ENCODE assay signal across 17 cellular contexts in genomic region chr14:103702497-103703432, GRCh38. TPM values are rescaled to one million over a fixed set of nuclear protein-coding genes. Genes with fewer than 3 reads are reported as not detected.
DNase-seq lines count a peak whose midpoint lies in the region; ATAC-seq and TF ChIP-seq lines count a peak whose summit lies in the region.
"Had no signal": no experiment of that assay in that cellular context is flagged by ENCODE, and none has a peak within 500 bp of the region (broad histone marks: within the 10 kb centered on the region; RNA-seq: fewer than 3 reads in every experiment).

No MANE protein-coding gene starts in this region.

- ATAC-seq in HG02884 (IDR thresholded peaks at IDR 0.05; ENCODE audit: unreplicated experiment) (no peak), GM19351 (IDR thresholded peaks at IDR 0.05; ENCODE audit: unreplicated experiment) (no peak)
- ATAC-seq: foreskin keratinocyte had no signal

- H3K36me3 Mint-ChIP-seq in activated naive CD4-positive, alpha-beta T cell treated with anti-CD3 and anti-CD28 coated beads for 36 hours (ENCODE audit: low read depth) = peaks cover 13% of the 10 kb centered on the region

- DNase-seq in activated naive CD4-positive, alpha-beta T cell treated with anti-CD3 and anti-CD28 coated beads for 36 hours = no peak
- no peak for DNase-seq in activated naive CD4-positive, alpha-beta T cell (lab: John Stamatoyannopoulos, UW)
- DNase-seq in NCI-H446 (lab: John Stamatoyannopoulos, UW) (peak; percentile 80 to 89), spleen (peak; percentile 71), foreskin melanocyte (no peak)
- DNase-seq: activated CD4-positive, alpha-beta T cell treated with anti-CD3 and anti-CD28 coated beads, Interleukin-2, amount 50 U/mL, for 4 hours; foreskin keratinocyte; HCEC 1CT; NCI-H187 treated with DMSO at 0.1 percent for 48 hours; NCI-H748 treated with DMSO at 0.1 percent for 48 hours; RPMI8226; stimulated activated naive CD4-positive, alpha-beta T cell treated with Interleukin-2 at 50 U/mL for 16 hours; T1000 had no signal

- H3K9me3 Mint-ChIP-seq in activated naive CD4-positive, alpha-beta T cell treated with anti-CD3 and anti-CD28 coated beads for 36 hours = no peaks in the 10 kb centered on the region

- H3K27me3 ChIP-seq in spleen (replicated peaks in 1 of 7) = no peaks in the 10 kb centered on the region
- H3K27me3 ChIP-seq: foreskin keratinocyte, neutrophil had no signal

- peaks cover 43 to 100% (median 86%) of the 10 kb centered on the region in 6 donors for H3K4me1 ChIP-seq in spleen
- H3K4me1 ChIP-seq: foreskin keratinocyte had no signal

- H3K4me1 Mint-ChIP-seq in activated naive CD4-positive, alpha-beta T cell treated with anti-CD3 and anti-CD28 coated beads for 36 hours (ENCODE audit: low read depth) = no peaks in the 10 kb centered on the region

- no peaks in the 10 kb centered on the region for H3K9me3 ChIP-seq in spleen
- H3K9me3 ChIP-seq: neutrophil had no signal

- no peak overlapping the region for H3K4me3 Mint-ChIP-seq in activated naive CD4-positive, alpha-beta T cell treated with anti-CD3 and anti-CD28 coated beads for 36 hours

- TF ChIP-seq CTCF in spleen (IDR thresholded peaks at IDR 0.05 in 8 of 11, conservative IDR thresholded peaks at IDR 0.05 in 3 of 11) = no peak

- peaks cover 0 to 100% (median 54%) of the 10 kb centered on the region in 6 donors for H3K36me3 ChIP-seq in spleen

- peak overlapping the region; percentile 65 for H3K27ac Mint-ChIP-seq in activated naive CD4-positive, alpha-beta T cell treated with anti-CD3 and anti-CD28 coated beads for 36 hours

- H3K27me3 Mint-ChIP-seq in activated naive CD4-positive, alpha-beta T cell treated with anti-CD3 and anti-CD28 coated beads for 36 hours (ENCODE audit: low read depth) = no peaks in the 10 kb centered on the region

- peak overlapping the region; percentile 47 for H3K27ac ChIP-seq in cingulate gyrus (ENCODE audit: low read depth, low read length)
- peak overlapping the region in 6 of 8 donors; percentile 80 to 95 (median 83) for H3K27ac ChIP-seq in spleen
- H3K27ac ChIP-seq: foreskin keratinocyte had no signal

- 85 to 90% (median 89%) methylated on average over 28 to 29 of the region's 29 CpGs for WGBS in spleen, 5 donors

- CTCF ChIA-PET in activated naive CD4-positive, alpha-beta T cell treated with anti-CD3 and anti-CD28 coated beads for 36 hours (lab: Charles Lee) = no interaction called here

- H3K4me3 ChIP-seq in spleen = no peak overlapping the region

- intact Hi-C loops in activated naive CD4-positive, alpha-beta T cell treated with anti-CD3 and anti-CD28 coated beads for 36 hours (cut with micrococcal nuclease) = loop anchor here (10.0 kb wide), 1 partner anchor 1602 kb away; the partner anchor contains the start of gene BRF1
- intact Hi-C loops in spleen (cut with DNase I; ENCODE audit: low total_unique reads) = no loop called here

- TF ChIP-seq POLR2A in spleen (IDR thresholded peaks at IDR 0.05) = no peak

RNA-seq across cellular contexts. Expression of gene XRCC3, which starts 12.5 kb away (rescaled TPM):
- 10 to 100 TPM; 49.0 to 50.4 TPM for total RNA-seq in activated naive CD4-positive, alpha-beta T cell treated with anti-CD3 and anti-CD28 coated beads for 36 hours
- 10 to 100 TPM in 6 of 7 donors, 1 to 10 TPM in 1; 9.5 to 20.4 (median 16.7) TPM for total RNA-seq in spleen
- 10 to 100 TPM in 2 of 3 donors, 1 to 10 TPM in 1; 5.9 to 17.6 (median 11.8) TPM for polyA plus RNA-seq in spleen

RNA-seq across cellular contexts. Expression of gene ZFYVE21, which starts 12.8 kb away (rescaled TPM):
- 10 to 100 TPM in 1 of 2 experiments, 1 to 10 TPM in 1; 9.1 to 10.4 TPM for total RNA-seq in activated naive CD4-positive, alpha-beta T cell treated with anti-CD3 and anti-CD28 coated beads for 36 hours
- total RNA-seq in spleen = 10 to 100 TPM; 31.8 to 71.1 (median 47.8) TPM
- 10 to 100 TPM; 21.8 to 51.8 (median 24.2) TPM for polyA plus RNA-seq in spleen

Comparison
In these comparisons a context has a peak if more than half of its experiments do, and no peak if none do; other contexts are left out.
1. DNase-seq: peak in NCI-H446 (2 of 2) and spleen (single experiment); none in activated naive CD4-positive, alpha-beta T cell treated with anti-CD3 and anti-CD28 coated beads for 36 hours (single experiment), activated naive CD4-positive, alpha-beta T cell (0 of 4) and foreskin melanocyte (single experiment).